In the genomic region with DNA sequence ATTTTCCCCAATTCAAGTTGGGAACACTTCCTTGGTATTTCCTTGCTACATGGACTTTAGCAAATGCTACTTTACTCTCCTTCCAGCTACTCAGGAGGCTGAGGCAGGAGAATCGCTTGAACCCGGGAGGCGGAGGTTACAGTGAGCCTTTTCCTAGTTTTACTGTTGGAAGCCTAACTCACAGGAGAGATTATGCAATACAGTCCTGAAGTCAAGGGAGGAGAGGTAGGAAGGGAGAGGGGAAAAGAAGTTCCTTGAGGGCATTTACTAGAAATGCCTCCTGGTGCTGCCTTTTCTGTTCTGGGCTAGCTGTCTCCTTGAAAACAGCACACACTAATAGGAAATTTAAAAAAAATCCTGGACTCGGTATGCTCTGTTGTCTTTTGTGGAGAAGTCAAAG, we compare ENCODE assay signal across 23 cellular contexts. TPM values are rescaled to one million over a fixed set of nuclear protein-coding genes. Genes with fewer than 3 reads are reported as not detected.
A peak's percentile ranks its signal among the peaks of the same experiment; 100 is the strongest.
DNase-seq lines count a peak whose midpoint lies in the region; ATAC-seq and TF ChIP-seq lines count a peak whose summit lies in the region.
"Had no signal": no experiment of that assay in that cellular context is flagged by ENCODE, and none has a peak within 500 bp of the region (broad histone marks: within the 10 kb centered on the region; RNA-seq: fewer than 3 reads in every experiment).

No MANE protein-coding gene starts in this region.

- no peak for TF ChIP-seq POLR2A in prostate gland (IDR thresholded peaks at IDR 0.05)

- H3K4me1 Mint-ChIP-seq in activated CD4-positive, alpha-beta T cell treated with anti-CD3 and anti-CD28 coated beads for 36 hours, result peaks cover 43% of the 10 kb centered on the region
- H3K4me1 Mint-ChIP-seq in CD4-positive, alpha-beta T cell (ENCODE audit: low read depth), result peaks cover 27% of the 10 kb centered on the region
- H3K4me1 Mint-ChIP-seq in T-helper 17 cell, result peaks cover 33% of the 10 kb centered on the region
- peaks cover 25% of the 10 kb centered on the region for H3K4me1 Mint-ChIP-seq in central memory CD8-positive, alpha-beta T cell

- H3K36me3 ChIP-seq in prostate gland (no peaks in the 10 kb centered on the region), OCI-LY7 (ENCODE audit: insufficient read depth, low read length) (no peaks in the 10 kb centered on the region)
- H3K36me3 ChIP-seq: tibial nerve had no signal

- H3K9me3 Mint-ChIP-seq in activated CD4-positive, alpha-beta T cell treated with anti-CD3 and anti-CD28 coated beads for 36 hours (ENCODE audit: low read depth), result no peaks in the 10 kb centered on the region
- H3K9me3 Mint-ChIP-seq in CD4-positive, alpha-beta T cell, result no peaks in the 10 kb centered on the region
- no peaks in the 10 kb centered on the region for H3K9me3 Mint-ChIP-seq in central memory CD8-positive, alpha-beta T cell
- H3K9me3 Mint-ChIP-seq: IgD-negative memory B cell had no signal

- peak overlapping the region; percentile 83 for H3K27ac Mint-ChIP-seq in activated CD4-positive, alpha-beta T cell treated with anti-CD3 and anti-CD28 coated beads for 36 hours
- H3K27ac Mint-ChIP-seq in CD4-positive, alpha-beta T cell, result no peak overlapping the region
- H3K27ac Mint-ChIP-seq in T-helper 17 cell, result peak overlapping the region; percentile 83
- H3K27ac Mint-ChIP-seq in central memory CD8-positive, alpha-beta T cell (ENCODE audit: low read depth), result no peak overlapping the region
- H3K27ac Mint-ChIP-seq: B cell, IgD-negative memory B cell had no signal

- ATAC-seq in activated CD4-positive, alpha-beta T cell treated with anti-CD3 and anti-CD28 coated beads for 36 hours, result no peak
- ATAC-seq in CD4-positive, alpha-beta T cell (ENCODE audit: poor library complexity), result no peak
- ATAC-seq in T-helper 17 cell (no peak), GM18520 (IDR thresholded peaks at IDR 0.05; ENCODE audit: unreplicated experiment) (no peak)
- no peak for ATAC-seq in central memory CD8-positive, alpha-beta T cell (replicated peaks; ENCODE audit: extremely low read depth, poor library complexity, severe bottlenecking)

- CTCF ChIA-PET in activated CD4-positive, alpha-beta T cell treated with anti-CD3 and anti-CD28 coated beads for 36 hours (lab: Charles Lee), result no interaction called here
- CTCF ChIA-PET in CD4-positive, alpha-beta T cell (lab: Charles Lee), result no interaction called here
- CTCF ChIA-PET in OCI-LY7 (lab: Charles Lee; ENCODE audit: unreplicated experiment), result no interaction called here

- H3K9me3 ChIP-seq in CD4-positive, alpha-beta T cell (ENCODE audit: control insufficient read depth, low read length), result no peaks in the 10 kb centered on the region
- H3K9me3 ChIP-seq in T-helper 17 cell (ENCODE audit: control insufficient read depth, low read length, poor library complexity, severe bottlenecking) (no peaks in the 10 kb centered on the region), prostate gland (no peaks in the 10 kb centered on the region), OCI-LY7 (ENCODE audit: low read length) (no peaks in the 10 kb centered on the region)
- H3K9me3 ChIP-seq: tibial nerve had no signal

- no peaks in the 10 kb centered on the region for H4K20me1 ChIP-seq in OCI-LY7 (ENCODE audit: insufficient read depth, low read length)

- BruUV-seq in OCI-LY7 (replicated peaks; lab: Mats Ljungman, UMichigan), result no TSS peak

- TF ChIP-seq CTCF in CD4-positive, alpha-beta T cell (IDR thresholded peaks at IDR 0.05), result no peak
- TF ChIP-seq CTCF in prostate gland (IDR thresholded peaks at IDR 0.05), result no peak
- no peak for TF ChIP-seq CTCF in OCI-LY7 (conservative IDR thresholded peaks at IDR 0.05; ENCODE audit: low read length)

- H3K4me2 ChIP-seq in OCI-LY7 (ENCODE audit: low read length), result no peak overlapping the region
- H3K4me2 ChIP-seq: PC-9 had no signal

- H3K36me3 Mint-ChIP-seq in activated CD4-positive, alpha-beta T cell treated with anti-CD3 and anti-CD28 coated beads for 36 hours (ENCODE audit: low read depth), result no peaks in the 10 kb centered on the region
- no peaks in the 10 kb centered on the region for H3K36me3 Mint-ChIP-seq in CD4-positive, alpha-beta T cell (ENCODE audit: low read depth)
- H3K36me3 Mint-ChIP-seq in T-helper 17 cell (ENCODE audit: low read depth), result no peaks in the 10 kb centered on the region
- H3K36me3 Mint-ChIP-seq in central memory CD8-positive, alpha-beta T cell (ENCODE audit: insufficient read depth), result no peaks in the 10 kb centered on the region

- POLR2A ChIA-PET in activated CD4-positive, alpha-beta T cell treated with anti-CD3 and anti-CD28 coated beads for 36 hours (lab: Charles Lee), result no interaction called here
- POLR2A ChIA-PET in CD4-positive, alpha-beta T cell (lab: Charles Lee), result no interaction called here
- POLR2A ChIA-PET in OCI-LY7 (lab: Charles Lee), result interaction anchor here (1.1 kb wide), 1 partner anchor 113 kb away, joined by 3 read pairs; no protein-coding TSS in a partner anchor

- H3K4me3 ChIP-seq in prostate gland (no peak overlapping the region), OCI-LY7 (ENCODE audit: low read depth, low read length, poor library complexity, severe bottlenecking) (no peak overlapping the region)
- H3K4me3 ChIP-seq: PC-9, tibial nerve had no signal

- no peaks in the 10 kb centered on the region for H3K9me2 ChIP-seq in OCI-LY7 (ENCODE audit: insufficient read depth, low read length)

- H3K27me3 ChIP-seq in CD4-positive, alpha-beta T cell (ENCODE audit: control insufficient read depth, insufficient read depth, low read length), result no peaks in the 10 kb centered on the region
- H3K27me3 ChIP-seq in prostate gland (replicated peaks; ENCODE audit: insufficient read depth), result no peaks in the 10 kb centered on the region
- H3K27me3 ChIP-seq: tibial nerve had no signal

- WGBS in prostate gland, result 92% methylated on average over 4 of the region's 4 CpGs

- DNase-seq in activated CD4-positive, alpha-beta T cell treated with anti-CD3 and anti-CD28 coated beads for 36 hours, result no peak
- DNase-seq in activated CD4-positive, alpha-beta T cell treated with anti-CD3 and anti-CD28 coated beads, Interleukin-2, amount 50 U/mL, for 1 hour, result no peak
- no peak for DNase-seq in CD4-positive, alpha-beta T cell
- DNase-seq in T-helper 17 cell, result no peak
- no peak for DNase-seq in central memory CD8-positive, alpha-beta T cell (ENCODE audit: low spot score in 2 of 2)
- DNase-seq in prostate gland (ENCODE audit: low spot score), result no peak
- DNase-seq in OCI-LY7 (ENCODE audit: low spot score), result no peak
- DNase-seq: activated CD4-positive, alpha-beta T cell treated with anti-CD3 and anti-CD28 coated beads, Interleukin-2, amount 50 U/mL, for 4 hours; mammary epithelial cell; NCI-H1417; NCI-H446 treated with DMSO at 0.1 percent for 48 hours; PC-9; SHP77 treated with DMSO at 0.1 percent for 48 hours; small intestine; stimulated activated CD4-positive, alpha-beta T cell treated with anti-CD3 and anti-CD28 coated beads, Interleukin-2, amount 100 ng/mL, for 24 hours; stimulated activated naive CD4-positive, alpha-beta T cell; SW 1271 had no signal

- no peak overlapping the region for H2AFZ ChIP-seq in OCI-LY7 (ENCODE audit: low read length)
- H2AFZ ChIP-seq: PC-9 had no signal

- peaks cover 2% of the 10 kb centered on the region for H3K27me3 Mint-ChIP-seq in activated CD4-positive, alpha-beta T cell treated with anti-CD3 and anti-CD28 coated beads for 36 hours
- H3K27me3 Mint-ChIP-seq in CD4-positive, alpha-beta T cell, result no peaks in the 10 kb centered on the region
- peaks cover 4% of the 10 kb centered on the region for H3K27me3 Mint-ChIP-seq in T-helper 17 cell
- H3K27me3 Mint-ChIP-seq in central memory CD8-positive, alpha-beta T cell, result no peaks in the 10 kb centered on the region
- H3K27me3 Mint-ChIP-seq: B cell had no signal

- H3K79me2 ChIP-seq in OCI-LY7 (ENCODE audit: insufficient read depth, low read depth, low read length), result no peaks in the 10 kb centered on the region

- no peak overlapping the region for H3K27ac ChIP-seq in CD4-positive, alpha-beta T cell (ENCODE audit: low read depth, low read length)
- H3K27ac ChIP-seq in prostate gland (no peak overlapping the region), OCI-LY7 (ENCODE audit: low read depth, low read length, poor library complexity, severe bottlenecking) (no peak overlapping the region)
- H3K27ac ChIP-seq: PC-9, tibial nerve had no signal

- H3K4me1 ChIP-seq in prostate gland (replicated peaks), result no peaks in the 10 kb centered on the region
- no peaks in the 10 kb centered on the region for H3K4me1 ChIP-seq in OCI-LY7 (ENCODE audit: insufficient read depth, low read length, poor library complexity, severe bottlenecking)
- H3K4me1 ChIP-seq: tibial nerve had no signal

- peak overlapping the region; percentile 45 for H3K4me3 Mint-ChIP-seq in activated CD4-positive, alpha-beta T cell treated with anti-CD3 and anti-CD28 coated beads for 36 hours
- H3K4me3 Mint-ChIP-seq in CD4-positive, alpha-beta T cell, result peak overlapping the region; percentile 5
- peak overlapping the region; percentile 67 for H3K4me3 Mint-ChIP-seq in T-helper 17 cell
- H3K4me3 Mint-ChIP-seq in central memory CD8-positive, alpha-beta T cell, result peak overlapping the region; percentile 34
- H3K4me3 Mint-ChIP-seq: B cell had no signal

- intact Hi-C loops in activated CD4-positive, alpha-beta T cell treated with anti-CD3 and anti-CD28 coated beads for 36 hours (cut with DNase I, micrococcal nuclease), result loop anchor here (2.0 to 10.0 kb wide), 7 partner anchors 40 to 360 kb away; a partner anchor contains a TSS
- intact Hi-C loops in CD4-positive, alpha-beta T cell (cut with DNase I, micrococcal nuclease), result no loop called here
- intact Hi-C loops in prostate gland (cut with DNase I) (no loop called here), OCI-LY7 (cut with micrococcal nuclease; ENCODE audit: unreplicated experiment) (no loop called here)

RNA-seq across cellular contexts. Expression of a gene that starts 6.2 kb away (rescaled TPM):
- under 1 TPM; 0.27 to 0.70 TPM for total RNA-seq in activated CD4-positive, alpha-beta T cell treated with anti-CD3 and anti-CD28 coated beads for 36 hours
- under 1 TPM; 0.36 TPM for total RNA-seq in CD4-positive, alpha-beta T cell
- total RNA-seq in T-helper 17 cell (1 to 10 TPM in 1 of 2 donors, under 1 TPM in 1; 0.37 to 2.0 TPM), prostate gland (1 to 10 TPM in 1 of 2 donors, under 1 TPM in 1; 0.82 to 2.6 TPM), OCI-LY7 (2022) (not detected in 2 replicates)
- total RNA-seq in OCI-LY7 (2014; rRNA removed; shearing (Covaris generic)), result not detected in 2 replicates
- total RNA-seq: A172, M059J, mammary epithelial cell, PC-9 had no signal

Comparison
In these comparisons a context has a peak if more than half of its experiments do, and no peak if none do; other contexts are left out.
1. H3K27ac Mint-ChIP-seq: peak in activated CD4-positive, alpha-beta T cell treated with anti-CD3 and anti-CD28 coated beads for 36 hours (single experiment) and T-helper 17 cell (single experiment); none in CD4-positive, alpha-beta T cell (single experiment) and central memory CD8-positive, alpha-beta T cell (single experiment).
2. H3K4me3 Mint-ChIP-seq: peak in every context shown above with its lines; median percentile 67 in T-helper 17 cell; 45 in activated CD4-positive, alpha-beta T cell treated with anti-CD3 and anti-CD28 coated beads for 36 hours; 34 in central memory CD8-positive, alpha-beta T cell; 5 in CD4-positive, alpha-beta T cell.
3. intact Hi-C loops: an anchor here in activated CD4-positive, alpha-beta T cell treated with anti-CD3 and anti-CD28 coated beads for 36 hours (2.0 to 10.0 kb wide); none called in CD4-positive, alpha-beta T cell, prostate gland and OCI-LY7.